ENCODE assay signal across 22 cellular contexts in the genomic region with DNA sequence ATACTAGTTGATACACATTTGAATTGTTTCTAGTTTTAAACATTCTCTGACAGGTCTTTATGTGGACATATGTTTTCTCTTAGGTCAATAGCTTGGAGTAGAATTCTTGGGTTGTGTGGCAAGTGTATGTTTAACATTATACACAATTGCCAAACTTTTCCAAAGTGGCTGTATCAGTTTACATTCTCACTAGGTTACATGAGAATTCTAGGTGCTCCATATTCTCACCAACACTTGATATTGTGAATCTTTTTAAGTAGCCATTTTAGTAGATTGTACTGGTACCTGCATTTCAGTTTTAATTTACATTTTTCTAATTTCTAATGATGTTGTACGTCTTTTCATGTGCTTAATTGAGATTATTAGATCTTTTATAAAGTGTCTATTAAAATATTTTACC.
"Had no signal": no experiment of that assay in that cellular context is flagged by ENCODE, and none has a peak within 500 bp of the region (broad histone marks: within the 10 kb centered on the region; RNA-seq: fewer than 3 reads in every experiment).

No MANE protein-coding gene starts in this region.

- H3K4me2 ChIP-seq: hepatocyte had no signal

- H3K27ac ChIP-seq: coronary artery, dorsolateral prefrontal cortex, esophagus muscularis mucosa, foreskin keratinocyte, gastroesophageal sphincter, heart left ventricle, hepatocyte, left lung, lower lobe of right lung had no signal

- ATAC-seq: foreskin keratinocyte, gastroesophageal sphincter, heart left ventricle, left lung, left ventricle myocardium superior, lower lobe of right lung, mucosa of descending colon had no signal

- H3K9me3 ChIP-seq: gastroesophageal sphincter had no signal

- DNase-seq: dermis blood vessel endothelial cell; dorsolateral prefrontal cortex; effector CD4-positive, alpha-beta T cell; effector memory CD4-positive, alpha-beta T cell; foreskin keratinocyte; heart left ventricle; hypothalamus; immature natural killer cell; islet precursor cell; kidney; kidney glomerular epithelial cell; left lung; left ventricle myocardium superior; lower lobe of right lung; mesenchymal stem cell; mucosa of descending colon had no signal

- H2AFZ ChIP-seq: hepatocyte had no signal

- H3K36me3 ChIP-seq: esophagus muscularis mucosa, gastroesophageal sphincter, heart left ventricle, left lung, lower lobe of right lung had no signal

- FAIRE-seq: endothelial cell of umbilical vein, frontal cortex, kidney had no signal

- H3K4me3 ChIP-seq: coronary artery, dorsolateral prefrontal cortex, esophagus muscularis mucosa, gastroesophageal sphincter, heart left ventricle, hepatocyte, left lung, lower lobe of right lung, mucosa of descending colon had no signal

- H3K4me1 ChIP-seq: foreskin keratinocyte, gastroesophageal sphincter, lower lobe of right lung had no signal

- H3K27me3 ChIP-seq: dorsolateral prefrontal cortex, esophagus muscularis mucosa, foreskin keratinocyte, gastroesophageal sphincter, heart left ventricle, hepatocyte, left lung had no signal
